27 cellular contexts compared by ENCODE assay signal in genomic region chr11:104487035-104487775, GRCh38.
DNase-seq lines count a peak whose midpoint lies in the region; ATAC-seq and TF ChIP-seq lines count a peak whose summit lies in the region.
"Had no signal": no experiment of that assay in that cellular context is flagged by ENCODE, and none has a peak within 500 bp of the region (broad histone marks: within the 10 kb centered on the region; RNA-seq: fewer than 3 reads in every experiment).

No MANE protein-coding gene starts in this region.

- H3K9ac ChIP-seq in IMR-90 (ENCODE audit: low read depth, low read length) (no peak overlapping the region), fibroblast of lung (ENCODE audit: insufficient read depth, low read length) (no peak overlapping the region), neuronal stem cell (ENCODE audit: low read depth, low read length, poor library complexity) (no peak overlapping the region)

- no peaks in the 10 kb centered on the region for H3K27me3 ChIP-seq in IMR-90 (ENCODE audit: control insufficient read depth, insufficient read depth, low read length)
- H3K27me3 ChIP-seq in fibroblast of lung (ENCODE audit: control insufficient read depth, insufficient read depth, low read length) = no peaks in the 10 kb centered on the region
- no peaks in the 10 kb centered on the region for H3K27me3 ChIP-seq in neuronal stem cell (ENCODE audit: control insufficient read depth in 3 of 3, insufficient read depth in 3 of 3, low read depth in 1 of 3, low read length in 3 of 3)
- H3K27me3 ChIP-seq: ovary had no signal

- H3K4me3 ChIP-seq in IMR-90 (ENCODE audit: insufficient read depth, low read depth, low read length) = no peak overlapping the region
- H3K4me3 ChIP-seq in fibroblast of lung (replicated peaks in 1 of 4; ENCODE audit: control extremely low read depth in 1 of 4, insufficient read depth in 1 of 4, low read depth in 3 of 4, low read length in 4 of 4) = no peak overlapping the region
- no peak overlapping the region for H3K4me3 ChIP-seq in neuronal stem cell (ENCODE audit: low read length in 2 of 2)
- H3K4me3 ChIP-seq: ovary, thoracic aorta had no signal

- no peak overlapping the region for H3K56ac ChIP-seq in IMR-90 (ENCODE audit: extremely low read depth, insufficient read depth, low read length)

- H3K4ac ChIP-seq in IMR-90 (ENCODE audit: low read depth, low read length) (no peak overlapping the region), neuronal stem cell (ENCODE audit: low read length) (no peak overlapping the region)

- H2AK9ac ChIP-seq in IMR-90 (replicated peaks; ENCODE audit: low read depth, low read length, poor library complexity) = no peak overlapping the region

- no peak overlapping the region; the same call in 1 of the 2 replicates for H4K5ac ChIP-seq in IMR-90 (ENCODE audit: low read depth, low read length)

- H4K91ac ChIP-seq in IMR-90 (ENCODE audit: insufficient read depth, low read depth, low read length) = no peak overlapping the region
- no peak overlapping the region for H4K91ac ChIP-seq in neuronal stem cell (ENCODE audit: low read depth, low read length, poor library complexity)

- H4K20me1 ChIP-seq in IMR-90 (ENCODE audit: insufficient read depth, low read length) (no peaks in the 10 kb centered on the region), fibroblast of lung (ENCODE audit: control insufficient read depth, extremely low read depth, insufficient read depth, low read length) (no peaks in the 10 kb centered on the region)

- H4K8ac ChIP-seq in IMR-90 (ENCODE audit: low read depth in 2 of 2, low read length in 2 of 2) = no peak overlapping the region
- H4K8ac ChIP-seq in neuronal stem cell (ENCODE audit: low read depth, low read length) = no peak overlapping the region

- H2BK15ac ChIP-seq in IMR-90 (ENCODE audit: low read depth, low read length) = no peak overlapping the region
- no peak overlapping the region for H2BK15ac ChIP-seq in neuronal stem cell (ENCODE audit: low read length)

- peaks cover 10% of the 10 kb centered on the region for H3K9me3 Mint-ChIP-seq in stimulated activated effector memory CD8-positive, alpha-beta T cell treated with anti-CD3 and anti-CD28 coated beads, Interleukin-12 subunit alpha, Interleukin-12 subunit beta, amount 100 ng/mL, for 72 hours

- H3K9me3 ChIP-seq in IMR-90 (ENCODE audit: control insufficient read depth, insufficient read depth, low read length) = peaks cover 10% of the 10 kb centered on the region
- no peaks in the 10 kb centered on the region for H3K9me3 ChIP-seq in fibroblast of lung (ENCODE audit: control insufficient read depth, insufficient read depth, low read depth, low read length)
- H3K9me3 ChIP-seq in neuronal stem cell (replicated peaks in 1 of 2; ENCODE audit: control insufficient read depth in 2 of 2, insufficient read depth in 1 of 2, low read depth in 1 of 2, low read length in 2 of 2) = peaks cover 0 to 9% of the 10 kb centered on the region in 2 donors

- intact Hi-C loops in IMR-90 (cut with micrococcal nuclease) = no loop called here

- ATAC-seq in IMR-90 (ENCODE audit: low read depth) (peak; percentile 76), SK-N-SH treated with all-trans-retinoic acid at 6 μM for 48 hours (peak; percentile 82), omental fat pad (ENCODE audit: low FRiP score) (no peak)
- no peak for ATAC-seq in stimulated activated effector memory CD8-positive, alpha-beta T cell treated with anti-CD3 and anti-CD28 coated beads, Interleukin-12 subunit alpha, Interleukin-12 subunit beta, amount 100 ng/mL, for 72 hours
- ATAC-seq: activated CD4-positive, alpha-beta T cell treated with anti-CD3 and anti-CD28 coated beads for 36 hours; HCT116; HepG2; right cardiac atrium; stimulated activated naive CD8-positive, alpha-beta T cell treated with anti-CD3 and anti-CD28 coated beads, Interleukin-15, Interleukin-2, amounts not matched to agents 100 U/mL and 50 U/mL, for 24 hours; T-cell had no signal

- no peak overlapping the region for H2BK120ac ChIP-seq in IMR-90 (ENCODE audit: low read depth, low read length)
- no peak overlapping the region for H2BK120ac ChIP-seq in neuronal stem cell (ENCODE audit: low read depth, low read length)

- no CpG with 5 or more reads among the region's 3 CpGs for WGBS in IMR-90 (ENCODE audit: extremely low coverage in 2 of 2, insufficient read length in 1 of 2), 2 experiments
- WGBS in neuronal stem cell (ENCODE audit: extremely low coverage in 2 of 2, insufficient read length in 2 of 2, insufficient replicate concordance in 1 of 2), 2 donors = no CpG with 5 or more reads among the region's 3 CpGs

- H3K79me2 ChIP-seq in fibroblast of lung (ENCODE audit: control insufficient read depth, insufficient read depth, low read length) = no peaks in the 10 kb centered on the region

- no TSS peak for BruUV-seq in IMR-90 (replicated peaks; lab: Mats Ljungman, UMichigan)

- no peak overlapping the region for H3K27ac Mint-ChIP-seq in stimulated activated effector memory CD8-positive, alpha-beta T cell treated with anti-CD3 and anti-CD28 coated beads, Interleukin-12 subunit alpha, Interleukin-12 subunit beta, amount 100 ng/mL, for 72 hours
- H3K27ac Mint-ChIP-seq: activated CD4-positive, alpha-beta T cell treated with anti-CD3 and anti-CD28 coated beads for 36 hours; activated T-cell treated with anti-CD3 and anti-CD28 coated beads, Interleukin-2, amount 50 U/mL, for 24 hours; dendritic cell treated with granulocyte-macrophage colony-stimulating factor and Interleukin-4, amounts not matched to agents 40 ng/mL and 50 ng/mL, for 4 days; naive B cell; T-cell had no signal

- H3K79me1 ChIP-seq in IMR-90 (ENCODE audit: low read depth in 1 of 2, low read length in 2 of 2) = no peaks in the 10 kb centered on the region
- no peaks in the 10 kb centered on the region for H3K79me1 ChIP-seq in neuronal stem cell (ENCODE audit: low read depth, low read length)

- no peaks in the 10 kb centered on the region for H3K36me3 Mint-ChIP-seq in stimulated activated effector memory CD8-positive, alpha-beta T cell treated with anti-CD3 and anti-CD28 coated beads, Interleukin-12 subunit alpha, Interleukin-12 subunit beta, amount 100 ng/mL, for 72 hours
- H3K36me3 Mint-ChIP-seq: T-cell had no signal

- in situ Hi-C loops in IMR-90 (cut with MboI; ENCODE audit: low sequenced_read_pairs) = no loop called here

- H2BK5ac ChIP-seq in IMR-90 (ENCODE audit: low read depth, low read length, poor library complexity, severe bottlenecking) (no peak overlapping the region), neuronal stem cell (ENCODE audit: low read length) (no peak overlapping the region)

- H3K27ac ChIP-seq in IMR-90 (ENCODE audit: insufficient read depth, low read length) (no peak overlapping the region; the same call in 1 of the 2 replicates), fibroblast of lung (ENCODE audit: insufficient read depth, low read length) (no peak overlapping the region), neuronal stem cell (replicated peaks; ENCODE audit: low read length) (no peak overlapping the region)
- H3K27ac ChIP-seq: ovary, thoracic aorta had no signal

- dilution Hi-C loops in IMR-90 (cut with HindIII; ENCODE audit: low sequenced_read_pairs, unreplicated experiment) = no loop called here

- H3K23ac ChIP-seq in IMR-90 (ENCODE audit: low read depth, low read length) (no peak overlapping the region), neuronal stem cell (ENCODE audit: low read depth, low read length, poor library complexity) (no peak overlapping the region)

- CTCF ChIA-PET in IMR-90 (lab: Yijun Ruan, JAX) = interaction anchor here (0.6 kb wide), 2 partner anchors 27 to 46 kb away, joined by 3 to 4 read pairs; no protein-coding TSS in a partner anchor

- H3K36me3 ChIP-seq in IMR-90 (ENCODE audit: control insufficient read depth, insufficient read depth, low read length) = no peaks in the 10 kb centered on the region
- H3K36me3 ChIP-seq in fibroblast of lung (ENCODE audit: control insufficient read depth, insufficient read depth, low read length) = no peaks in the 10 kb centered on the region
- H3K36me3 ChIP-seq in neuronal stem cell (replicated peaks in 1 of 2; ENCODE audit: control insufficient read depth in 2 of 2, insufficient read depth in 2 of 2, low read length in 2 of 2) = no peaks in the 10 kb centered on the region
- H3K36me3 ChIP-seq: ovary, thoracic aorta had no signal

- no peak overlapping the region for H2BK20ac ChIP-seq in IMR-90 (ENCODE audit: low read depth, low read length)

- H3K14ac ChIP-seq in IMR-90 (replicated peaks; ENCODE audit: low read depth, low read length) (no peak overlapping the region), neuronal stem cell (ENCODE audit: low read length) (no peak overlapping the region)

- no peak overlapping the region for H2BK12ac ChIP-seq in neuronal stem cell (ENCODE audit: low read length)

- no peaks in the 10 kb centered on the region for H3K9me1 ChIP-seq in IMR-90 (ENCODE audit: insufficient read depth, low read length)

- H3K4me2 ChIP-seq in IMR-90 (ENCODE audit: low read depth, low read length) (peak overlapping the region; percentile 61), fibroblast of lung (ENCODE audit: extremely low read depth, insufficient read depth, low read length) (no peak overlapping the region), neuronal stem cell (ENCODE audit: insufficient read depth, low read length, poor library complexity, severe bottlenecking) (no peak overlapping the region)

- DNase-seq in IMR-90 (peak; percentile 30), fibroblast of lung (ENCODE audit: low read depth in 2 of 2) (peak; percentile 12 to 45), neuronal stem cell (ENCODE audit: low spot score) (no peak), NCI-H1694 treated with DMSO at 0.1 percent for 48 hours (lab: John Stamatoyannopoulos, UW) (no peak), omental fat pad (ENCODE audit: low spot score) (no peak)
- no peak for DNase-seq in stimulated activated effector memory CD8-positive, alpha-beta T cell treated with anti-CD3 and anti-CD28 coated beads, Interleukin-12 subunit alpha, Interleukin-12 subunit beta, amount 100 ng/mL, for 72 hours (ENCODE audit: low spot score in 2 of 2)
- DNase-seq: activated CD4-positive, alpha-beta T cell treated with anti-CD3 and anti-CD28 coated beads for 36 hours; activated naive CD4-positive, alpha-beta T cell treated with Interleukin-2 at 50 U/mL for 16 hours; activated T-cell treated with anti-CD3 and anti-CD28 coated beads, Interleukin-2, amount 50 U/mL, for 24 hours; amniotic stem cell; glutamatergic neuron; naive B cell; NCI-H1092 treated with DMSO at 0.1 percent for 48 hours; NCI-H2081 treated with DMSO at 0.1 percent for 48 hours; NCI-H524 treated with DMSO at 0.1 percent for 48 hours; ovary; right cardiac atrium; SHP77 treated with DMSO at 0.1 percent for 48 hours; stimulated activated CD4-positive, alpha-beta T cell treated with anti-CD3 and anti-CD28 coated beads, Interleukin-12 subunit alpha, Interleukin-12 subunit beta, amount 100 ng/mL, for 4 hours; stimulated activated CD4-positive, alpha-beta T cell treated with anti-CD3 and anti-CD28 coated beads, Interleukin-4, amount 100 ng/mL, for 4 hours; stimulated activated naive CD8-positive, alpha-beta T cell treated with anti-CD3 and anti-CD28 coated beads, Interleukin-15, Interleukin-2, amounts not matched to agents 100 U/mL and 50 U/mL, for 24 hours; T-cell had no signal

- H3K18ac ChIP-seq in IMR-90 (ENCODE audit: low read depth, low read length) (no peak overlapping the region), neuronal stem cell (ENCODE audit: low read length) (no peak overlapping the region)

- TF ChIP-seq POLR2A in IMR-90 (IDR thresholded peaks at IDR 0.05; ENCODE audit: low read depth, low read length) = no peak

- H2AK5ac ChIP-seq in IMR-90 (ENCODE audit: low read depth, low read length) = no peak overlapping the region
- no peak overlapping the region for H2AK5ac ChIP-seq in neuronal stem cell (ENCODE audit: low read depth, low read length)

- H3K4me1 Mint-ChIP-seq in stimulated activated effector memory CD8-positive, alpha-beta T cell treated with anti-CD3 and anti-CD28 coated beads, Interleukin-12 subunit alpha, Interleukin-12 subunit beta, amount 100 ng/mL, for 72 hours = no peaks in the 10 kb centered on the region
- H3K4me1 Mint-ChIP-seq: activated CD4-positive, alpha-beta T cell treated with anti-CD3 and anti-CD28 coated beads for 36 hours; naive B cell; T-cell had no signal

- POLR2A ChIA-PET in IMR-90 (lab: Charles Lee; ENCODE audit: unreplicated experiment) = no interaction called here

- TF ChIP-seq RAD21 in IMR-90 (IDR thresholded peaks at IDR 0.05; ENCODE audit: low read length) = no peak

- H2AFZ ChIP-seq in IMR-90 (replicated peaks; ENCODE audit: low read length, poor library complexity) (no peak overlapping the region), fibroblast of lung (ENCODE audit: low read length) (no peak overlapping the region), neuronal stem cell (ENCODE audit: low read length) (peak overlapping the region; percentile 7)

- peaks cover 4% of the 10 kb centered on the region; the same call in 1 of the 2 replicates for H3K4me1 ChIP-seq in IMR-90 (ENCODE audit: control insufficient read depth, insufficient read depth, low read length)
- no peaks in the 10 kb centered on the region for H3K4me1 ChIP-seq in fibroblast of lung (ENCODE audit: control insufficient read depth, extremely low read depth, insufficient read depth, low read length)
- H3K4me1 ChIP-seq in neuronal stem cell (ENCODE audit: control insufficient read depth in 2 of 2, insufficient read depth in 1 of 2, low read depth in 1 of 2, low read length in 2 of 2) = no peaks in the 10 kb centered on the region

- TF ChIP-seq CTCF in IMR-90 (conservative IDR thresholded peaks at IDR 0.05; ENCODE audit: low read depth, low read length) = no peak
- no peak for TF ChIP-seq CTCF in fibroblast of lung (conservative IDR thresholded peaks at IDR 0.05 in 1 of 2, IDR thresholded peaks at IDR 0.05 in 1 of 2; ENCODE audit: low read depth in 1 of 2, low read length in 2 of 2)
- TF ChIP-seq CTCF in omental fat pad (IDR thresholded peaks at IDR 0.05) = no peak

- H3K4me3 Mint-ChIP-seq in stimulated activated effector memory CD8-positive, alpha-beta T cell treated with anti-CD3 and anti-CD28 coated beads, Interleukin-12 subunit alpha, Interleukin-12 subunit beta, amount 100 ng/mL, for 72 hours = no peak overlapping the region
- H3K4me3 Mint-ChIP-seq: activated CD4-positive, alpha-beta T cell treated with anti-CD3 and anti-CD28 coated beads for 36 hours; activated T-cell treated with anti-CD3 and anti-CD28 coated beads, Interleukin-2, amount 50 U/mL, for 24 hours; dendritic cell treated with granulocyte-macrophage colony-stimulating factor and Interleukin-4, amounts not matched to agents 40 ng/mL and 50 ng/mL, for 4 days; naive B cell; T-cell had no signal

Comparison
In these comparisons a context has a peak if more than half of its experiments do, and no peak if none do; other contexts are left out.
1. ATAC-seq: peak in IMR-90 (single experiment) and SK-N-SH treated with all-trans-retinoic acid at 6 μM for 48 hours (single experiment); none in stimulated activated effector memory CD8-positive, alpha-beta T cell treated with anti-CD3 and anti-CD28 coated beads, Interleukin-12 subunit alpha, Interleukin-12 subunit beta, amount 100 ng/mL, for 72 hours (single experiment) and omental fat pad (single experiment).
2. DNase-seq: peak in IMR-90 (single experiment) and fibroblast of lung (2 of 2); none in neuronal stem cell (single experiment), stimulated activated effector memory CD8-positive, alpha-beta T cell treated with anti-CD3 and anti-CD28 coated beads, Interleukin-12 subunit alpha, Interleukin-12 subunit beta, amount 100 ng/mL, for 72 hours (0 of 2), NCI-H1694 treated with DMSO at 0.1 percent for 48 hours (single experiment) and omental fat pad (single experiment).